In genomic region chr16:69865701-69866100, GRCh38 we compare ENCODE assay signal across 1 cellular context.
TF ChIP-seq lines count a peak whose summit lies in the region.

No MANE protein-coding gene starts in this region.

TF ChIP-seq in K562, 482 proteins besides CTCF, POLR2A, EP300 and RAD21 (continued from another document and continues in another):
- no peak for TF ChIP-seq FOXP4 (CRISPR knock-in tag; IDR thresholded peaks at IDR 0.05; ENCODE audit: borderline replicate concordance)
- no peak for TF ChIP-seq ZBTB8A (IDR thresholded peaks at IDR 0.05; ENCODE audit: partially characterized antibody)
- no peak for TF ChIP-seq MAFK (IDR thresholded peaks at IDR 0.05; ENCODE audit: low read length)
- peak; percentile 95 to 96 for TF ChIP-seq TEAD1 (CRISPR knock-in tag; IDR thresholded peaks at IDR 0.05)
- TF ChIP-seq CHD7 (IDR thresholded peaks at IDR 0.05; ENCODE audit: low read depth, low read length): no peak
- TF ChIP-seq NCOA1 (IDR thresholded peaks at IDR 0.05; ENCODE audit: low read depth): no peak
- no peak for TF ChIP-seq ZNF280B (CRISPR knock-in tag; IDR thresholded peaks at IDR 0.05)
- no peak for TF ChIP-seq POLR2B (IDR thresholded peaks at IDR 0.05; ENCODE audit: low read depth, partially characterized antibody)
- no peak for TF ChIP-seq FIP1L1 (IDR thresholded peaks at IDR 0.05; ENCODE audit: low read depth, low read length, poor library complexity, severe bottlenecking)
- TF ChIP-seq HBP1 (CRISPR knock-in tag; IDR thresholded peaks at IDR 0.05): no peak
- TF ChIP-seq HINFP (tag; conservative IDR thresholded peaks at IDR 0.05; ENCODE audit: low read depth): no peak
- TF ChIP-seq IRF9 (tag; IDR thresholded peaks at IDR 0.05): no peak
- TF ChIP-seq STAT6 (CRISPR knock-in tag; IDR thresholded peaks at IDR 0.05): no peak
- no peak for TF ChIP-seq SMARCB1 (IDR thresholded peaks at IDR 0.05; ENCODE audit: insufficient read length, low read depth)
- TF ChIP-seq L3MBTL2 (IDR thresholded peaks at IDR 0.05): peak; percentile 54
- no peak for TF ChIP-seq ZNF444 (CRISPR knock-in tag; IDR thresholded peaks at IDR 0.05)
- TF ChIP-seq ZBTB33 (CRISPR knock-in tag; IDR thresholded peaks at IDR 0.05): no peak
- TF ChIP-seq ZBTB34 (CRISPR knock-in tag; IDR thresholded peaks at IDR 0.05): no peak
- TF ChIP-seq NFRKB (IDR thresholded peaks at IDR 0.05; ENCODE audit: low read depth): peak; percentile 61
- no peak for TF ChIP-seq MTA1 (IDR thresholded peaks at IDR 0.05; ENCODE audit: borderline replicate concordance)
